Comparison of ENCODE assay signal across 21 cellular contexts in the genomic region with DNA sequence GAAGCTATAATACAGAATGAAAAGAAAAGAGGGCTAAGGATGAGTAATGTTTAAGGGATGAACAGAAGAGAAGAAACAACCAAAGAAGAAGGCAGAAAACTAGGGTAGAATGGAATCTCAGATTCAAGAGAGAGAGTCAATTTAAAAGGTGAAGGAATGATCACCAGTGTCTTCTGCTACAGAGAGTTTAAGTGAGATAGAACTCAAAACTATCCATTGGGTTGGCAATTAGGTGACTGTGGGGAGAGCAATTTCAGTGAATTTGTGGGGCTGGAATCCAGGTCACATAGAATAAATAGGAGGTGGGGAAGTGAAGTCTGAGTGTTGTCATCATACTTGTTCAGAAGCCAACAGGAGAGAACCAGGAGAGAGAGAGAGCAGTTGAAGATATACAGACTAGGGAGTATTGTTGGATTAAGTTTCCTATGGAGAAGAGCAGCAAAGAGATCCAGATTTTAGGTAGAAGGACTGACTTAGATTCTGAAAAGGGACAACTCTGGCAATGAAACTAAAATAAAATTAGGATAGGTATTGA. TPM values are rescaled to one million over a fixed set of nuclear protein-coding genes. Genes with fewer than 3 reads are reported as not detected.
DNase-seq lines count a peak whose midpoint lies in the region; ATAC-seq and TF ChIP-seq lines count a peak whose summit lies in the region.
"Had no signal": no experiment of that assay in that cellular context is flagged by ENCODE, and none has a peak within 500 bp of the region (broad histone marks: within the 10 kb centered on the region; RNA-seq: fewer than 3 reads in every experiment).

No MANE protein-coding gene starts in this region.

- H3K4me1 ChIP-seq in HEK293 (ENCODE audit: control insufficient read depth, insufficient read depth, low read length), result no peaks in the 10 kb centered on the region

- H3K27ac Mint-ChIP-seq in activated naive CD8-positive, alpha-beta T cell, result peak overlapping the region; percentile 23
- H3K27ac Mint-ChIP-seq in activated naive CD8-positive, alpha-beta T cell treated with anti-CD3 and anti-CD28 coated beads, Interleukin-2, amount 50 U/mL, for 24 hours, result no peak overlapping the region
- peak overlapping the region; percentile 77 for H3K27ac Mint-ChIP-seq in central memory CD8-positive, alpha-beta T cell (ENCODE audit: low read depth)
- H3K27ac Mint-ChIP-seq in natural killer cell, result peak overlapping the region; percentile 67 to 76
- peak overlapping the region in 2 of 7 donors; percentile 58 for H3K27ac Mint-ChIP-seq in CD14-positive monocyte
- H3K27ac Mint-ChIP-seq: dendritic cell treated with granulocyte-macrophage colony-stimulating factor and Interleukin-4, amounts not matched to agents 40 ng/mL and 50 ng/mL, for 4 days had no signal

- H3K4me3 Mint-ChIP-seq in activated naive CD8-positive, alpha-beta T cell, result no peak overlapping the region
- no peak overlapping the region for H3K4me3 Mint-ChIP-seq in activated naive CD8-positive, alpha-beta T cell treated with anti-CD3 and anti-CD28 coated beads, Interleukin-2, amount 50 U/mL, for 24 hours
- H3K4me3 Mint-ChIP-seq in central memory CD8-positive, alpha-beta T cell, result no peak overlapping the region
- no peak overlapping the region for H3K4me3 Mint-ChIP-seq in natural killer cell
- H3K4me3 Mint-ChIP-seq in CD14-positive monocyte, result no peak overlapping the region
- H3K4me3 Mint-ChIP-seq: dendritic cell treated with granulocyte-macrophage colony-stimulating factor and Interleukin-4, amounts not matched to agents 40 ng/mL and 50 ng/mL, for 4 days had no signal

- intact Hi-C loops in natural killer cell (cut with micrococcal nuclease), result no loop called here
- intact Hi-C loops in CD14-positive monocyte (cut with micrococcal nuclease), result no loop called here

- no peaks in the 10 kb centered on the region for H3K36me3 ChIP-seq in HEK293 (ENCODE audit: control insufficient read depth in 2 of 2, insufficient read depth in 1 of 2, low read length in 2 of 2)
- H3K36me3 ChIP-seq: adrenal gland, uterus had no signal

- H3K27ac ChIP-seq in HEK293 (ENCODE audit: extremely low read depth, low read depth, low read length), result no peak overlapping the region
- H3K27ac ChIP-seq: adrenal gland, psoas muscle, uterus had no signal

- H3K4me3 ChIP-seq in HEK293 (ENCODE audit: low read depth, low read length), result no peak overlapping the region
- H3K4me3 ChIP-seq: adrenal gland, heart left ventricle, K562, psoas muscle, uterus had no signal

- no peak for DNase-seq in activated naive CD8-positive, alpha-beta T cell treated with anti-CD3 and anti-CD28 coated beads, Interleukin-2, amount 50 U/mL, for 24 hours
- no peak for DNase-seq in central memory CD8-positive, alpha-beta T cell (ENCODE audit: low spot score in 2 of 2)
- DNase-seq in natural killer cell (no peak), CD14-positive monocyte (ENCODE audit: low spot score) (no peak), DMS53 (lab: John Stamatoyannopoulos, UW) (no peak), ACHN (no peak)
- DNase-seq: adrenal gland, C1 segment of cervical spinal cord, DMS 273 treated with DMSO at 0.1 percent for 48 hours, H7, heart left ventricle, NCI-H146, NCI-H526, psoas muscle, RPMI8226, uterus had no signal

- POLR2A ChIA-PET in HEK293 (lab: Yijun Ruan, JAX), result no interaction called here

- CTCF ChIA-PET in HEK293 (lab: Yijun Ruan, JAX), result interaction anchor here (0.7 kb wide), 1 partner anchor 10 kb away, joined by 3 read pairs; no protein-coding TSS in a partner anchor

- H3K9me3 Mint-ChIP-seq in activated naive CD8-positive, alpha-beta T cell (ENCODE audit: low read depth), result no peaks in the 10 kb centered on the region
- no peaks in the 10 kb centered on the region for H3K9me3 Mint-ChIP-seq in activated naive CD8-positive, alpha-beta T cell treated with anti-CD3 and anti-CD28 coated beads, Interleukin-2, amount 50 U/mL, for 24 hours
- no peaks in the 10 kb centered on the region for H3K9me3 Mint-ChIP-seq in central memory CD8-positive, alpha-beta T cell
- no peaks in the 10 kb centered on the region for H3K9me3 Mint-ChIP-seq in natural killer cell
- H3K9me3 Mint-ChIP-seq in CD14-positive monocyte, result no peaks in the 10 kb centered on the region
- H3K9me3 Mint-ChIP-seq: dendritic cell treated with granulocyte-macrophage colony-stimulating factor and Interleukin-4, amounts not matched to agents 40 ng/mL and 50 ng/mL, for 4 days had no signal

- peaks cover 25% of the 10 kb centered on the region for H3K36me3 Mint-ChIP-seq in activated naive CD8-positive, alpha-beta T cell
- peaks cover 24% of the 10 kb centered on the region for H3K36me3 Mint-ChIP-seq in activated naive CD8-positive, alpha-beta T cell treated with anti-CD3 and anti-CD28 coated beads, Interleukin-2, amount 50 U/mL, for 24 hours (ENCODE audit: low read depth)
- H3K36me3 Mint-ChIP-seq in central memory CD8-positive, alpha-beta T cell (ENCODE audit: insufficient read depth), result peaks cover 11% of the 10 kb centered on the region
- no peaks in the 10 kb centered on the region for H3K36me3 Mint-ChIP-seq in natural killer cell
- H3K36me3 Mint-ChIP-seq in CD14-positive monocyte, result peaks cover 26 to 31% of the 10 kb centered on the region in 2 donors

- peaks cover 74% of the 10 kb centered on the region for H3K4me1 Mint-ChIP-seq in activated naive CD8-positive, alpha-beta T cell (ENCODE audit: low read depth)
- H3K4me1 Mint-ChIP-seq in activated naive CD8-positive, alpha-beta T cell treated with anti-CD3 and anti-CD28 coated beads, Interleukin-2, amount 50 U/mL, for 24 hours, result peaks cover 51% of the 10 kb centered on the region
- peaks cover 68% of the 10 kb centered on the region for H3K4me1 Mint-ChIP-seq in central memory CD8-positive, alpha-beta T cell
- H3K4me1 Mint-ChIP-seq in natural killer cell (peaks cover 68% of the 10 kb centered on the region in 2 donors), CD14-positive monocyte (peaks cover 23% of the 10 kb centered on the region)

- no peak for TF ChIP-seq CTCF in HEK293 (tag by site-specific recombination; IDR thresholded peaks at IDR 0.05)
- TF ChIP-seq CTCF in natural killer cell (IDR thresholded peaks at IDR 0.05), result no peak
- no peak for TF ChIP-seq CTCF in CD14-positive monocyte (IDR thresholded peaks at IDR 0.05)

- no peaks in the 10 kb centered on the region for H3K27me3 Mint-ChIP-seq in activated naive CD8-positive, alpha-beta T cell
- H3K27me3 Mint-ChIP-seq in activated naive CD8-positive, alpha-beta T cell treated with anti-CD3 and anti-CD28 coated beads, Interleukin-2, amount 50 U/mL, for 24 hours, result no peaks in the 10 kb centered on the region
- H3K27me3 Mint-ChIP-seq in central memory CD8-positive, alpha-beta T cell, result no peaks in the 10 kb centered on the region
- H3K27me3 Mint-ChIP-seq in natural killer cell (ENCODE audit: low read depth in 2 of 2), result no peaks in the 10 kb centered on the region
- H3K27me3 Mint-ChIP-seq in CD14-positive monocyte (ENCODE audit: low read depth in 3 of 3), result no peaks in the 10 kb centered on the region
- H3K27me3 Mint-ChIP-seq: dendritic cell treated with granulocyte-macrophage colony-stimulating factor and Interleukin-4, amounts not matched to agents 40 ng/mL and 50 ng/mL, for 4 days had no signal

- in situ Hi-C loops in ACHN (cut with HindIII; ENCODE audit: low pct_ligation_motif_present, low pct_unique_long_range_greater_than_20kb, low sequenced_read_pairs), result no loop called here

- no peaks in the 10 kb centered on the region for H3K9me3 ChIP-seq in HEK293 (ENCODE audit: control insufficient read depth, insufficient read depth, low read depth, low read length)
- H3K9me3 ChIP-seq: adrenal gland, heart left ventricle, psoas muscle, uterus had no signal

- ATAC-seq in activated naive CD8-positive, alpha-beta T cell treated with anti-CD3 and anti-CD28 coated beads, Interleukin-2, amount 50 U/mL, for 24 hours, result no peak
- no peak for ATAC-seq in central memory CD8-positive, alpha-beta T cell (replicated peaks; ENCODE audit: extremely low read depth, poor library complexity, severe bottlenecking)
- no peak for ATAC-seq in natural killer cell
- ATAC-seq: K562, psoas muscle, SK-N-SH treated with all-trans-retinoic acid at 6 μM for 48 hours had no signal

TF ChIP-seq in HEK293, 187 proteins besides CTCF, POLR2A, EP300 and RAD21:
- TF ChIP-seq ZSCAN30 (tag by site-specific recombination; IDR thresholded peaks at IDR 0.05) (no peak), ZNF664 (tag by site-specific recombination; IDR thresholded peaks at IDR 0.05) (peak; percentile 69), ZNF561 (tag by site-specific recombination; IDR thresholded peaks at IDR 0.05; ENCODE audit: borderline replicate concordance) (no peak), HIC1 (tag by site-specific recombination; IDR thresholded peaks at IDR 0.05) (no peak), ZNF501 (tag by site-specific recombination; IDR thresholded peaks at IDR 0.05) (no peak), ZNF785 (tag by site-specific recombination; IDR thresholded peaks at IDR 0.05) (no peak), RBAK (tag by site-specific recombination; IDR thresholded peaks at IDR 0.05) (no peak), PRDM1 (tag by site-specific recombination; IDR thresholded peaks at IDR 0.05) (no peak)

RNA-seq across cellular contexts. Expression of gene MACF1, which starts 19.9 kb away (rescaled TPM):
- total RNA-seq in natural killer cell, result 100 to 1,000 TPM; 752 to 811 (median 752) TPM
- polyA plus RNA-seq in CD14-positive monocyte, result 1 to 10 TPM; 3.4 to 4.5 TPM
